In genomic region chr20:23508896-23509579, GRCh38 we compare ENCODE assay signal across 1 cellular context.
A peak's percentile ranks its signal among the peaks of the same experiment; 100 is the strongest.
TF ChIP-seq lines count a peak whose summit lies in the region.

No MANE protein-coding gene starts in this region.

TF ChIP-seq in HepG2, 621 proteins besides CTCF, POLR2A, EP300 and RAD21 (continues in another document):
- TF ChIP-seq SNAPC4 (CRISPR knock-in tag; IDR thresholded peaks at IDR 0.05) (no peak), NFIC (IDR thresholded peaks at IDR 0.05; ENCODE audit: low read length) (no peak), MTF2 (CRISPR knock-in tag; IDR thresholded peaks at IDR 0.05; ENCODE audit: borderline replicate concordance) (peak; percentile 82; the same call in 1 of the 2 replicates), ZUFSP (CRISPR knock-in tag; IDR thresholded peaks at IDR 0.05; ENCODE audit: borderline replicate concordance) (no peak), ZNF556 (CRISPR knock-in tag; IDR thresholded peaks at IDR 0.05; ENCODE audit: borderline replicate concordance) (no peak), CBX5 (CRISPR knock-in tag; IDR thresholded peaks at IDR 0.05; ENCODE audit: borderline replicate concordance) (peak; percentile 62; the same call in 1 of the 2 replicates), CBFB (CRISPR knock-in tag; IDR thresholded peaks at IDR 0.05) (no peak), ZGPAT (CRISPR knock-in tag; IDR thresholded peaks at IDR 0.05) (peak; percentile 26; the same call in 1 of the 2 replicates), ZBTB21 (CRISPR knock-in tag; IDR thresholded peaks at IDR 0.05) (peak; percentile 52; the same call in 1 of the 2 replicates), ZNF724P (CRISPR knock-in tag; IDR thresholded peaks at IDR 0.05; ENCODE audit: borderline replicate concordance) (no peak), ZNF557 (CRISPR knock-in tag; IDR thresholded peaks at IDR 0.05) (no peak), ZNF382 (CRISPR knock-in tag; IDR thresholded peaks at IDR 0.05; ENCODE audit: borderline replicate concordance) (no peak), NR2C2 (CRISPR knock-in tag; IDR thresholded peaks at IDR 0.05; ENCODE audit: borderline replicate concordance) (peak; percentile 95), STAT5B (CRISPR knock-in tag; IDR thresholded peaks at IDR 0.05) (no peak), ELF1 (CRISPR knock-in tag; IDR thresholded peaks at IDR 0.05) (peak; percentile 90), ZNF839 (CRISPR knock-in tag; IDR thresholded peaks at IDR 0.05; ENCODE audit: borderline replicate concordance) (0 out of 2 replicates have a peak, but pooled peaks have one; percentile 3), ZNF292 (CRISPR knock-in tag; IDR thresholded peaks at IDR 0.05; ENCODE audit: borderline replicate concordance, low read depth) (peak; percentile 91), DBP (CRISPR knock-in tag; IDR thresholded peaks at IDR 0.05; ENCODE audit: not compliant biosample characterization) (no peak), KAT2B (IDR thresholded peaks at IDR 0.05; ENCODE audit: borderline replicate concordance, low read depth, low read length) (no peak), KDM5B (CRISPR knock-in tag; IDR thresholded peaks at IDR 0.05; ENCODE audit: borderline replicate concordance) (peak; percentile 50; the same call in 1 of the 2 replicates), DRAP1 (CRISPR knock-in tag; IDR thresholded peaks at IDR 0.05) (0 out of 2 replicates have a peak, but pooled peaks have one; percentile 20), LCORL (IDR thresholded peaks at IDR 0.05) (no peak), LCORL (CRISPR knock-in tag; IDR thresholded peaks at IDR 0.05) (no peak), YEATS2 (CRISPR knock-in tag; IDR thresholded peaks at IDR 0.05; ENCODE audit: borderline replicate concordance) (no peak), PPARG (CRISPR knock-in tag; conservative IDR thresholded peaks at IDR 0.05) (no peak), CERS6 (CRISPR knock-in tag; IDR thresholded peaks at IDR 0.05) (no peak), MXD3 (CRISPR knock-in tag; IDR thresholded peaks at IDR 0.05) (0 out of 2 replicates have a peak, but pooled peaks have one; percentile 13), NFIB (CRISPR knock-in tag; IDR thresholded peaks at IDR 0.05; ENCODE audit: borderline replicate concordance) (no peak), TFDP1 (CRISPR knock-in tag; IDR thresholded peaks at IDR 0.05; ENCODE audit: borderline replicate concordance) (0 out of 2 replicates have a peak, but pooled peaks have one; percentile 34), HDAC1 (CRISPR knock-in tag; IDR thresholded peaks at IDR 0.05) (0 out of 2 replicates have a peak, but pooled peaks have one; percentile 35), SIX4 (CRISPR knock-in tag; IDR thresholded peaks at IDR 0.05) (0 out of 2 replicates have a peak, but pooled peaks have one; percentile 16), ZC3H4 (CRISPR knock-in tag; IDR thresholded peaks at IDR 0.05; ENCODE audit: borderline replicate concordance) (no peak), TEAD2 (CRISPR knock-in tag; IDR thresholded peaks at IDR 0.05) (no peak), ZNF574 (CRISPR knock-in tag; IDR thresholded peaks at IDR 0.05) (peak; percentile 55; the same call in 1 of the 2 replicates), SKI (IDR thresholded peaks at IDR 0.05; ENCODE audit: partially characterized antibody) (peak; percentile 23), SOX13 (IDR thresholded peaks at IDR 0.05) (no peak), SOX13 (CRISPR knock-in tag; conservative IDR thresholded peaks at IDR 0.05 in 1 of 2, IDR thresholded peaks at IDR 0.05 in 1 of 2) (no peak), ZNF274 (CRISPR knock-in tag; IDR thresholded peaks at IDR 0.05) (0 out of 2 replicates have a peak, but pooled peaks have one; percentile 51), THAP9 (CRISPR knock-in tag; IDR thresholded peaks at IDR 0.05; ENCODE audit: borderline replicate concordance) (no peak), GABPA (IDR thresholded peaks at IDR 0.05; ENCODE audit: low read depth, low read length) (peak; percentile 67), GABPA (CRISPR knock-in tag; IDR thresholded peaks at IDR 0.05; ENCODE audit: low read depth) (peak; percentile 88), ZSCAN25 (CRISPR knock-in tag; IDR thresholded peaks at IDR 0.05) (no peak)
